ENCODE assay signal across 23 cellular contexts in genomic region chr10:118407742-118408141, GRCh38.
"Had no signal": no experiment of that assay in that cellular context is flagged by ENCODE, and none has a peak within 500 bp of the region (broad histone marks: within the 10 kb centered on the region; RNA-seq: fewer than 3 reads in every experiment).

No MANE protein-coding gene starts in this region.

- H3K27me3 ChIP-seq: adrenal gland, brain microvascular endothelial cell, tibial artery had no signal

- H3K4me3 ChIP-seq: adrenal gland, esophagus muscularis mucosa, left ventricle myocardium inferior, lung, stomach, suprapubic skin, tibial artery had no signal

- H3K9me3 ChIP-seq: adrenal gland, esophagus muscularis mucosa, left ventricle myocardium inferior, stomach, suprapubic skin, tibial artery had no signal

- H3K36me3 ChIP-seq: adrenal gland, brain microvascular endothelial cell, esophagus muscularis mucosa, left ventricle myocardium inferior, stomach, suprapubic skin, tibial artery had no signal

- H3K36me3 Mint-ChIP-seq: activated naive CD8-positive, alpha-beta T cell; stimulated activated naive B cell treated with anti-CD40 and anti-IgM and Interleukin-4, amounts not matched to agents 10 μg/mL and 1 μg/mL and 100 μg/mL, for 72 hours had no signal

- H3K9me3 Mint-ChIP-seq: effector memory CD8-positive, alpha-beta T cell; nephron; stimulated activated naive B cell treated with anti-CD40 and anti-IgM and Interleukin-4, amounts not matched to agents 10 μg/mL and 1 μg/mL and 100 μg/mL, for 72 hours had no signal

- H3K4me1 ChIP-seq: adrenal gland, esophagus muscularis mucosa, foreskin keratinocyte, left ventricle myocardium inferior, stomach, suprapubic skin, tibial artery had no signal

- H3K27ac Mint-ChIP-seq: activated naive CD8-positive, alpha-beta T cell; effector memory CD8-positive, alpha-beta T cell; nephron; stimulated activated naive B cell treated with anti-CD40 and anti-IgM and Interleukin-4, amounts not matched to agents 10 μg/mL and 1 μg/mL and 100 μg/mL, for 72 hours had no signal

- DNase-seq: activated CD4-positive, alpha-beta T cell treated with anti-CD3 and anti-CD28 coated beads for 4 hours; activated CD4-positive, alpha-beta T cell treated with anti-CD3 and anti-CD28 coated beads, Interleukin-2, amount 50 U/mL, for 4 hours; activated CD8-positive, alpha-beta memory T cell treated with anti-CD3 and anti-CD28 coated beads for 24 hours; activated effector memory CD4-positive, alpha-beta T cell treated with Interleukin-2 at 50 U/mL for 16 hours; activated naive CD4-positive, alpha-beta T cell treated with Interleukin-2 at 50 U/mL for 16 hours; adrenal gland; brain microvascular endothelial cell; caudate nucleus; cortex of kidney; effector memory CD8-positive, alpha-beta T cell; left ventricle myocardium inferior; right cardiac atrium; stimulated activated CD4-positive, alpha-beta T cell treated with anti-CD3 and anti-CD28 coated beads, Interleukin-15, amount 100 ng/mL, for 24 hours; stimulated activated CD4-positive, alpha-beta T cell treated with anti-CD3 and anti-CD28 coated beads, Interleukin-2, amount 100 ng/mL, for 24 hours; stimulated activated naive B cell treated with anti-CD40 and anti-IgM and Interleukin-4, amounts not matched to agents 10 μg/mL and 1 μg/mL and 100 μg/mL, for 72 hours; stomach; tibial artery had no signal

- H3K4me3 Mint-ChIP-seq: activated naive CD8-positive, alpha-beta T cell; effector memory CD8-positive, alpha-beta T cell; nephron; stimulated activated naive B cell treated with anti-CD40 and anti-IgM and Interleukin-4, amounts not matched to agents 10 μg/mL and 1 μg/mL and 100 μg/mL, for 72 hours had no signal

- H3K27ac ChIP-seq: adrenal gland, brain microvascular endothelial cell, esophagus muscularis mucosa, foreskin keratinocyte, left ventricle myocardium inferior, stomach, suprapubic skin, tibial artery had no signal

- ATAC-seq: effector memory CD8-positive, alpha-beta T cell; foreskin keratinocyte; right cardiac atrium; stimulated activated naive B cell treated with anti-CD40 and anti-IgM and Interleukin-4, amounts not matched to agents 10 μg/mL and 1 μg/mL and 100 μg/mL, for 72 hours had no signal
